1 cellular context compared by ENCODE assay signal in the genomic region with DNA sequence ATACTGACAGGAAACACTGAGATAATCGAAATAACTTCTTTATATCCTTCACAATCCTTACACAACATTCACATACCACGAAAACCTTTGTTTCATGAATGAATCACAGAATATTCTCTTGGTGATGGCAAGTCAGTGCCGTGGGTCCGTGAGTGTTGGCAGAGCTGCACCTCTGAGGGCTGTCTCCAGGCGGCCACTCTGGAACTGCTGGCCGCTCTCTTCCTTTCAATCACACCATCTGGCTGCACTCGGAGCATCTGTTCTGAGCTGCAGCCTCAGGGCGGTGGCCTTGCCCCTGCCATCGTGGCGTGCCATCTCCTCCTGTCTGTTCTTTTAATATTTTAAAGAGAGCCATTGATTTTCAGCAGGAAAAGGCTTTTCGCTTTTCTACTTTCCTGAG.
TF ChIP-seq lines count a peak whose summit lies in the region.

No MANE protein-coding gene starts in this region.

TF ChIP-seq in K562, 482 proteins besides CTCF, POLR2A, EP300 and RAD21 (continued from another document):
- no peak for TF ChIP-seq TRIM25 (IDR thresholded peaks at IDR 0.05; ENCODE audit: borderline replicate concordance)
